ENCODE assay signal across 16 cellular contexts in genomic region chr18:63143246-63143847, GRCh38.
DNase-seq lines count a peak whose midpoint lies in the region; ATAC-seq, FAIRE-seq and TF ChIP-seq lines count a peak whose summit lies in the region.
"Had no signal": no experiment of that assay in that cellular context is flagged by ENCODE, and none has a peak within 500 bp of the region (broad histone marks: within the 10 kb centered on the region; RNA-seq: fewer than 3 reads in every experiment).

No MANE protein-coding gene starts in this region.

- H2AFZ ChIP-seq in OCI-LY3 (ENCODE audit: low read depth, low read length) (no peak overlapping the region), hepatocyte (no peak overlapping the region), GM23338 (no peak overlapping the region)

- FAIRE-seq in kidney (lab: Jason Lieb, UNC): no peak

- H3K27ac Mint-ChIP-seq in activated naive CD4-positive, alpha-beta T cell treated with anti-CD3 and anti-CD28 coated beads, Interleukin-2, amount 50 U/mL, for 72 hours: peak overlapping the region; percentile 29 to 45
- peak overlapping the region; percentile 98 for H3K27ac Mint-ChIP-seq in stimulated activated naive B cell treated with anti-CD40 and anti-IgM and Interleukin-4, amounts not matched to agents 10 μg/mL and 1 μg/mL and 100 μg/mL, for 72 hours
- H3K27ac Mint-ChIP-seq in GM23338: no peak overlapping the region

- ATAC-seq in activated naive CD4-positive, alpha-beta T cell treated with anti-CD3 and anti-CD28 coated beads, Interleukin-2, amount 50 U/mL, for 72 hours: no peak
- ATAC-seq in stimulated activated naive B cell treated with anti-CD40 and anti-IgM and Interleukin-4, amounts not matched to agents 10 μg/mL and 1 μg/mL and 100 μg/mL, for 72 hours (replicated peaks): no peak
- ATAC-seq in GM23338: no peak
- ATAC-seq in GM21390 (IDR thresholded peaks at IDR 0.05; ENCODE audit: unreplicated experiment): no peak
- ATAC-seq: HCT116; stimulated activated naive CD8-positive, alpha-beta T cell treated with anti-CD3 and anti-CD28 coated beads, Interleukin-15, Interleukin-2, amounts not matched to agents 100 U/mL and 50 U/mL, for 24 hours had no signal

- H3K4me3 Mint-ChIP-seq in stimulated activated naive B cell treated with anti-CD40 and anti-IgM and Interleukin-4, amounts not matched to agents 10 μg/mL and 1 μg/mL and 100 μg/mL, for 72 hours: peak overlapping the region; percentile 8 to 33
- H3K4me3 Mint-ChIP-seq in GM23338: no peak overlapping the region

- H3K9me2 ChIP-seq in hepatocyte (replicated peaks; ENCODE audit: insufficient read depth) (no peaks in the 10 kb centered on the region), GM23338 (ENCODE audit: insufficient read depth) (no peaks in the 10 kb centered on the region)

- H3K9ac ChIP-seq in OCI-LY3 (ENCODE audit: low read length) (peak overlapping the region; percentile 55), kidney (ENCODE audit: low read length in 2 of 2) (no peak overlapping the region)

- H3K36me3 Mint-ChIP-seq in activated naive CD4-positive, alpha-beta T cell treated with anti-CD3 and anti-CD28 coated beads, Interleukin-2, amount 50 U/mL, for 72 hours: peaks cover 17 to 27% of the 10 kb centered on the region in 2 donors
- peaks cover 53 to 64% of the 10 kb centered on the region in 2 donors for H3K36me3 Mint-ChIP-seq in stimulated activated naive B cell treated with anti-CD40 and anti-IgM and Interleukin-4, amounts not matched to agents 10 μg/mL and 1 μg/mL and 100 μg/mL, for 72 hours
- no peaks in the 10 kb centered on the region for H3K36me3 Mint-ChIP-seq in GM23338 (ENCODE audit: low read depth)

- 80% methylated on average over 12 of the region's 12 CpGs for WGBS in hepatocyte (ENCODE audit: low lambda C conversion rate, missing lambda C conversion rate)

- H3K9me3 ChIP-seq in OCI-LY3 (ENCODE audit: insufficient read depth, low read length) (peaks cover 9% of the 10 kb centered on the region), hepatocyte (ENCODE audit: low read depth) (no peaks in the 10 kb centered on the region), kidney (ENCODE audit: control insufficient read depth in 1 of 2, low read length in 2 of 2) (no peaks in the 10 kb centered on the region)

- no peaks in the 10 kb centered on the region for H3K27me3 Mint-ChIP-seq in stimulated activated naive B cell treated with anti-CD40 and anti-IgM and Interleukin-4, amounts not matched to agents 10 μg/mL and 1 μg/mL and 100 μg/mL, for 72 hours
- peaks cover 4% of the 10 kb centered on the region for H3K27me3 Mint-ChIP-seq in GM23338 (ENCODE audit: insufficient read depth, low read depth, poor library complexity)

- intact Hi-C loops in kidney (cut with DNase I): no loop called here

- H3K4me3 ChIP-seq in OCI-LY3 (ENCODE audit: low read length): peak overlapping the region; percentile 53
- no peak overlapping the region for H3K4me3 ChIP-seq in hepatocyte
- no peak overlapping the region for H3K4me3 ChIP-seq in GM23338
- no peak overlapping the region for H3K4me3 ChIP-seq in kidney (ENCODE audit: low read length in 2 of 2)
- H3K4me3 ChIP-seq: cardiac muscle cell had no signal

- peaks cover 46% of the 10 kb centered on the region for H3K36me3 ChIP-seq in OCI-LY3 (replicated peaks; ENCODE audit: low read depth, low read length)
- no peaks in the 10 kb centered on the region for H3K36me3 ChIP-seq in hepatocyte (replicated peaks; ENCODE audit: insufficient read depth, low read depth)
- H3K36me3 ChIP-seq in GM23338 (ENCODE audit: insufficient read depth): no peaks in the 10 kb centered on the region
- H3K36me3 ChIP-seq in kidney (ENCODE audit: control insufficient read depth in 1 of 2, insufficient read depth in 2 of 2, low read length in 2 of 2): no peaks in the 10 kb centered on the region
- H3K36me3 ChIP-seq: cardiac muscle cell had no signal

- H3K4me1 ChIP-seq in OCI-LY3 (ENCODE audit: low read length): peaks cover 99% of the 10 kb centered on the region
- peaks cover 7% of the 10 kb centered on the region for H3K4me1 ChIP-seq in hepatocyte (ENCODE audit: insufficient read depth)
- H3K4me1 ChIP-seq in GM23338 (ENCODE audit: insufficient read depth): peaks cover 19% of the 10 kb centered on the region
- peaks cover 6 to 10% of the 10 kb centered on the region in 2 donors for H3K4me1 ChIP-seq in kidney (ENCODE audit: control insufficient read depth in 1 of 2, insufficient read depth in 1 of 2, low read depth in 1 of 2, low read length in 2 of 2)

- TF ChIP-seq CTCF in OCI-LY3 (IDR thresholded peaks at IDR 0.05; ENCODE audit: low read depth, low read length): no peak
- TF ChIP-seq CTCF in hepatocyte (IDR thresholded peaks at IDR 0.05; ENCODE audit: poor library complexity): no peak
- TF ChIP-seq CTCF in GM23338 (conservative IDR thresholded peaks at IDR 0.05; ENCODE audit: low read depth in 2 of 2): no peak
- TF ChIP-seq CTCF in kidney (IDR thresholded peaks at IDR 0.05; ENCODE audit: borderline replicate concordance, extremely low read depth, insufficient read depth): no peak

- H3K4me2 ChIP-seq in OCI-LY3 (ENCODE audit: low read length) (peak overlapping the region; percentile 79), hepatocyte (no peak overlapping the region), GM23338 (no peak overlapping the region)

- no peaks in the 10 kb centered on the region for H3K27me3 ChIP-seq in OCI-LY3 (ENCODE audit: low read depth, low read length)
- H3K27me3 ChIP-seq in hepatocyte: no peaks in the 10 kb centered on the region
- no peaks in the 10 kb centered on the region for H3K27me3 ChIP-seq in GM23338 (ENCODE audit: insufficient read depth)
- H3K27me3 ChIP-seq: cardiac muscle cell had no signal

- H3K9me3 Mint-ChIP-seq in activated naive CD4-positive, alpha-beta T cell treated with anti-CD3 and anti-CD28 coated beads, Interleukin-2, amount 50 U/mL, for 72 hours: peaks cover 3 to 17% of the 10 kb centered on the region in 2 donors
- H3K9me3 Mint-ChIP-seq in stimulated activated naive B cell treated with anti-CD40 and anti-IgM and Interleukin-4, amounts not matched to agents 10 μg/mL and 1 μg/mL and 100 μg/mL, for 72 hours: peaks cover 4 to 11% of the 10 kb centered on the region in 2 donors
- H3K9me3 Mint-ChIP-seq in GM23338: no peaks in the 10 kb centered on the region

- H3K27ac ChIP-seq in OCI-LY3 (ENCODE audit: low read length) (peak overlapping the region; percentile 70), hepatocyte (peak overlapping the region; percentile 48), GM23338 (ENCODE audit: low read depth) (no peak overlapping the region), kidney (ENCODE audit: low read depth in 2 of 2, low read length in 2 of 2) (no peak overlapping the region)
- H3K27ac ChIP-seq: cardiac muscle cell had no signal

- no peak for DNase-seq in activated naive CD4-positive, alpha-beta T cell treated with anti-CD3 and anti-CD28 coated beads, Interleukin-2, amount 50 U/mL, for 72 hours (ENCODE audit: low spot score in 2 of 2)
- no peak for DNase-seq in activated naive CD4-positive, alpha-beta T cell (lab: John Stamatoyannopoulos, UW)
- DNase-seq in hepatocyte (ENCODE audit: low spot score) (no peak), GM23338 (ENCODE audit: low spot score) (no peak), kidney (no peak)
- no peak for DNase-seq in stimulated activated naive B cell treated with anti-CD40 and anti-IgM and Interleukin-4, amounts not matched to agents 10 μg/mL and 1 μg/mL and 100 μg/mL, for 72 hours
- DNase-seq: effector CD8-positive, alpha-beta T cell; GDM1; hippocampal formation; kidney glomerular epithelial cell; NCI-H1436; stimulated activated naive CD8-positive, alpha-beta T cell treated with anti-CD3 and anti-CD28 coated beads, Interleukin-15, Interleukin-2, amounts not matched to agents 100 U/mL and 50 U/mL, for 24 hours had no signal

- peaks cover 99% of the 10 kb centered on the region for H3K79me2 ChIP-seq in OCI-LY3 (ENCODE audit: low read length)
- no peaks in the 10 kb centered on the region for H3K79me2 ChIP-seq in hepatocyte
- H3K79me2 ChIP-seq in GM23338 (replicated peaks; ENCODE audit: insufficient read depth): no peaks in the 10 kb centered on the region

- no peaks in the 10 kb centered on the region for H3F3A ChIP-seq in GM23338 (replicated peaks; ENCODE audit: low read depth)

- peaks cover 69 to 88% of the 10 kb centered on the region in 2 donors for H3K4me1 Mint-ChIP-seq in stimulated activated naive B cell treated with anti-CD40 and anti-IgM and Interleukin-4, amounts not matched to agents 10 μg/mL and 1 μg/mL and 100 μg/mL, for 72 hours
- H3K4me1 Mint-ChIP-seq in GM23338: peaks cover 31% of the 10 kb centered on the region

- H4K20me1 ChIP-seq in OCI-LY3 (ENCODE audit: insufficient read depth, low read length): peaks cover 65% of the 10 kb centered on the region
- no peaks in the 10 kb centered on the region for H4K20me1 ChIP-seq in hepatocyte (ENCODE audit: insufficient read depth, poor library complexity, severe bottlenecking)
- H4K20me1 ChIP-seq in GM23338 (replicated peaks; ENCODE audit: insufficient read depth): no peaks in the 10 kb centered on the region

TF ChIP-seq in GM23338, 12 proteins besides CTCF, POLR2A, EP300 and RAD21 (continues in another document):
- TF ChIP-seq EZH2 (IDR thresholded peaks at IDR 0.05; ENCODE audit: low read depth, unreplicated experiment) (no peak), ETS1 (IDR thresholded peaks at IDR 0.05) (no peak), JUNB (IDR thresholded peaks at IDR 0.05; ENCODE audit: unreplicated experiment) (no peak), POLR2AphosphoS5 (IDR thresholded peaks at IDR 0.05; ENCODE audit: low read depth) (no peak), NANOG (IDR thresholded peaks at IDR 0.05; ENCODE audit: borderline replicate concordance) (no peak), EZH2phosphoT487 (IDR thresholded peaks at IDR 0.05; ENCODE audit: unreplicated experiment) (no peak)

Comparison
In these comparisons a context has a peak if more than half of its experiments do, and no peak if none do; other contexts are left out.
1. H3K27ac ChIP-seq: peak in OCI-LY3 (single experiment) and hepatocyte (single experiment); none in GM23338 (single experiment) and kidney (0 of 2).